Comparison of ENCODE assay signal across 17 cellular contexts in the genomic region with DNA sequence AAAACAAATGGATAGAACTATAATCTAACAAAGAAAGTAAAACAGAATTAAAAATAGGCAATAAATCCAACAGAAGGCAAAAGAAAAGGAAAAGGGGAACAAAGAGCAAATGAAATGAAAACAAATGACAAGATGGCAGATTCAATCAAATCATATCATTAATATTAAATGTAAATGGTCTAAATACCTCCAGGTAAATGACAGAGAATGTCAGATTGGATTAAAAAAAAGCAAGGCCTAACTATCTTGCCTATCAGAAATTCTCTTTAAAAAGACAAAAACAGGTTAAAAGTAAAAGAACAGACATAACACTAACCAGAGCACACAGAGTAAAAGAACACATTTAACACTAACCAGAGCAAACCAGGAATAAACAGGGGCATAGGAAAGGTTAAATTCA.
DNase-seq lines count a peak whose midpoint lies in the region; ATAC-seq, FAIRE-seq and TF ChIP-seq lines count a peak whose summit lies in the region.
"Had no signal": no experiment of that assay in that cellular context is flagged by ENCODE, and none has a peak within 500 bp of the region (broad histone marks: within the 10 kb centered on the region; RNA-seq: fewer than 3 reads in every experiment).

No MANE protein-coding gene starts in this region.

- peak overlapping the region; percentile 30 for H3K27ac Mint-ChIP-seq in activated T-helper 2 cell treated with anti-CD3 and anti-CD28 coated beads, Interferon-gamma antibody, Interleukin-2, Interleukin-4, amounts not matched to agents 10 μg/mL and 5 μg/mL and 100 μg/mL, durations not matched to agents 14 hours and 24 hours and 36 hours
- H3K27ac Mint-ChIP-seq in type B pancreatic cell: peak overlapping the region; percentile 87
- H3K27ac Mint-ChIP-seq: CD14-positive monocyte, H9 had no signal

- in situ Hi-C loops in HepG2 (cut with HindIII; ENCODE audit: extremely low pct_ligation_motif_present, low pct_unique_long_range_greater_than_20kb): no loop called here

- H3K4me2 ChIP-seq in HepG2 (ENCODE audit: low read depth, low read length): peak overlapping the region; percentile 79
- H3K4me2 ChIP-seq: BLaER1 had no signal

- intact Hi-C loops in HepG2 (cut with micrococcal nuclease; ENCODE audit: unreplicated experiment): no loop called here
- intact Hi-C loops in right lobe of liver (cut with DNase I): no loop called here
- intact Hi-C loops in activated T-helper 2 cell treated with anti-CD3 and anti-CD28 coated beads, Interferon-gamma antibody, Interleukin-2, Interleukin-4, amounts not matched to agents 10 μg/mL and 5 μg/mL and 100 μg/mL, durations not matched to agents 14 hours and 24 hours and 36 hours (cut with micrococcal nuclease): no loop called here
- intact Hi-C loops in esophagus squamous epithelium (cut with DNase I): no loop called here

- peaks cover 55% of the 10 kb centered on the region for H3K9me3 Mint-ChIP-seq in activated T-helper 2 cell treated with anti-CD3 and anti-CD28 coated beads, Interferon-gamma antibody, Interleukin-2, Interleukin-4, amounts not matched to agents 10 μg/mL and 5 μg/mL and 100 μg/mL, durations not matched to agents 14 hours and 24 hours and 36 hours
- H3K9me3 Mint-ChIP-seq in type B pancreatic cell: peaks cover 12% of the 10 kb centered on the region

- TF ChIP-seq EP300 in HepG2 (IDR thresholded peaks at IDR 0.05; ENCODE audit: low read depth in 2 of 2, low read length in 2 of 2): no peak
- no peak for TF ChIP-seq EP300 in HepG2 (CRISPR knock-in tag; IDR thresholded peaks at IDR 0.05; ENCODE audit: borderline replicate concordance)

- no TSS peak for BruUV-seq in HepG2 (replicated peaks; lab: Mats Ljungman, UMichigan)

- H3K36me3 ChIP-seq in HepG2 (replicated peaks in 1 of 2; ENCODE audit: control insufficient read depth in 1 of 2, insufficient read depth in 2 of 2, low read length in 2 of 2) (no peaks in the 10 kb centered on the region), right lobe of liver (no peaks in the 10 kb centered on the region), esophagus squamous epithelium (no peaks in the 10 kb centered on the region)
- H3K36me3 ChIP-seq: BLaER1 had no signal

- H3K4me1 Mint-ChIP-seq in activated T-helper 2 cell treated with anti-CD3 and anti-CD28 coated beads, Interferon-gamma antibody, Interleukin-2, Interleukin-4, amounts not matched to agents 10 μg/mL and 5 μg/mL and 100 μg/mL, durations not matched to agents 14 hours and 24 hours and 36 hours (ENCODE audit: low read depth): peaks cover 14% of the 10 kb centered on the region
- H3K4me1 Mint-ChIP-seq in type B pancreatic cell (ENCODE audit: unreplicated experiment): no peaks in the 10 kb centered on the region
- H3K4me1 Mint-ChIP-seq: CD14-positive monocyte; CD4-positive, alpha-beta memory T cell had no signal

- no peaks in the 10 kb centered on the region for H4K20me1 ChIP-seq in HepG2 (ENCODE audit: insufficient read depth, low read length)
- H4K20me1 ChIP-seq: BLaER1 had no signal

- no peak for TF ChIP-seq POLR2A in HepG2 (IDR thresholded peaks at IDR 0.05; ENCODE audit: insufficient read depth in 1 of 2, low read depth in 2 of 2, low read length in 2 of 2)
- TF ChIP-seq POLR2A in right lobe of liver (IDR thresholded peaks at IDR 0.05): no peak
- no peak for TF ChIP-seq POLR2A in esophagus squamous epithelium (IDR thresholded peaks at IDR 0.05)

- peaks cover 62% of the 10 kb centered on the region for H3K4me1 ChIP-seq in HepG2 (ENCODE audit: insufficient read depth, low read length)
- no peaks in the 10 kb centered on the region for H3K4me1 ChIP-seq in right lobe of liver
- peaks cover 0 to 19% (median 0%) of the 10 kb centered on the region in 3 donors for H3K4me1 ChIP-seq in esophagus squamous epithelium

- no peak for FAIRE-seq in HepG2 (lab: Jason Lieb, UNC)
- FAIRE-seq: H1 had no signal

- peak overlapping the region; percentile 65 for H3K4me3 Mint-ChIP-seq in activated T-helper 2 cell treated with anti-CD3 and anti-CD28 coated beads, Interferon-gamma antibody, Interleukin-2, Interleukin-4, amounts not matched to agents 10 μg/mL and 5 μg/mL and 100 μg/mL, durations not matched to agents 14 hours and 24 hours and 36 hours (ENCODE audit: low read depth)
- peak overlapping the region; percentile 8 for H3K4me3 Mint-ChIP-seq in type B pancreatic cell
- H3K4me3 Mint-ChIP-seq: CD14-positive monocyte; CD4-positive, alpha-beta memory T cell; H9 had no signal

- H3K79me2 ChIP-seq in HepG2 (ENCODE audit: insufficient read depth, low read length): peaks cover 26% of the 10 kb centered on the region

- DNase-seq in HepG2 (ENCODE audit: low spot score) (no peak), right lobe of liver (no peak), esophagus squamous epithelium (lab: John Stamatoyannopoulos, UW) (no peak), type B pancreatic cell (ENCODE audit: extremely low spot score, unreplicated experiment) (no peak), cerebellar nuclear complex (lab: John Stamatoyannopoulos, UW) (no peak)
- no peak for DNase-seq in activated T-helper 2 cell treated with anti-CD3 and anti-CD28 coated beads, Interferon-gamma antibody, Interleukin-2, Interleukin-4, amounts not matched to agents 10 μg/mL and 5 μg/mL and 100 μg/mL, durations not matched to agents 14 hours and 24 hours and 36 hours (ENCODE audit: low spot score)
- no peak for DNase-seq in activated naive CD4-positive, alpha-beta T cell (lab: John Stamatoyannopoulos, UW)
- DNase-seq: Calu3; CD4-positive, alpha-beta memory T cell; DMS79 treated with DMSO at 0.1 percent for 48 hours; GF-D8; H9 had no signal

- CTCF ChIA-PET in HepG2 (lab: Yijun Ruan, JAX; ENCODE audit: low intra/inter-chr PET ratio, low total read pairs): no interaction called here

- H3K9ac ChIP-seq in HepG2 (ENCODE audit: insufficient read depth, low read depth, low read length): peak overlapping the region; percentile 60
- H3K9ac ChIP-seq: BLaER1 had no signal

- H3K27me3 Mint-ChIP-seq in activated T-helper 2 cell treated with anti-CD3 and anti-CD28 coated beads, Interferon-gamma antibody, Interleukin-2, Interleukin-4, amounts not matched to agents 10 μg/mL and 5 μg/mL and 100 μg/mL, durations not matched to agents 14 hours and 24 hours and 36 hours (ENCODE audit: low read depth): no peaks in the 10 kb centered on the region
- H3K27me3 Mint-ChIP-seq in type B pancreatic cell: no peaks in the 10 kb centered on the region

- H3K4me3 ChIP-seq in HepG2 (replicated peaks in 1 of 3; ENCODE audit: insufficient read depth in 1 of 3, low read depth in 2 of 3, low read length in 3 of 3): peak overlapping the region; percentile 23 to 54 (median 32); a peak in 5 of 6 replicates
- H3K4me3 ChIP-seq in right lobe of liver: no peak overlapping the region
- H3K4me3 ChIP-seq in esophagus squamous epithelium: peak overlapping the region in 2 of 4 donors; percentile 5 to 9
- H3K4me3 ChIP-seq: BLaER1 had no signal

- H3K9me3 ChIP-seq in HepG2 (ENCODE audit: low read length) (peaks cover 16% of the 10 kb centered on the region), right lobe of liver (no peaks in the 10 kb centered on the region), esophagus squamous epithelium (peaks cover 0 to 18% (median 17%) of the 10 kb centered on the region in 3 donors)

- H3K27me3 ChIP-seq in HepG2 (ENCODE audit: control insufficient read depth in 1 of 2, insufficient read depth in 2 of 2, low read length in 2 of 2): no peaks in the 10 kb centered on the region
- no peaks in the 10 kb centered on the region for H3K27me3 ChIP-seq in right lobe of liver
- no peaks in the 10 kb centered on the region for H3K27me3 ChIP-seq in esophagus squamous epithelium
- H3K27me3 ChIP-seq: BLaER1 had no signal

- peak overlapping the region; percentile 61 for H2AFZ ChIP-seq in HepG2 (ENCODE audit: low read length)

- POLR2A ChIA-PET in HepG2 (lab: Yijun Ruan, JAX): interaction anchor here (1.2 kb wide), 2 partner anchors 8 to 19 kb away, joined by 7 to 10 read pairs; no protein-coding TSS in a partner anchor

- H3K36me3 Mint-ChIP-seq in activated T-helper 2 cell treated with anti-CD3 and anti-CD28 coated beads, Interferon-gamma antibody, Interleukin-2, Interleukin-4, amounts not matched to agents 10 μg/mL and 5 μg/mL and 100 μg/mL, durations not matched to agents 14 hours and 24 hours and 36 hours (ENCODE audit: low read depth): peaks cover 56% of the 10 kb centered on the region
- H3K36me3 Mint-ChIP-seq in type B pancreatic cell: peaks cover 9% of the 10 kb centered on the region

- ATAC-seq in HepG2 (no peak), right lobe of liver (no peak), HG02610 (IDR thresholded peaks at IDR 0.05; ENCODE audit: unreplicated experiment) (no peak)

- H3K27ac ChIP-seq in HepG2 (ENCODE audit: extremely low read length, insufficient read depth, low read length) (peak overlapping the region; percentile 66), right lobe of liver (no peak overlapping the region), esophagus squamous epithelium (peak overlapping the region in 3 of 4 donors; percentile 10 to 63 (median 52))
- H3K27ac ChIP-seq: 22Rv1, BLaER1 had no signal

- no peak for TF ChIP-seq RAD21 in HepG2 (CRISPR knock-in tag; IDR thresholded peaks at IDR 0.05)

- TF ChIP-seq CTCF in HepG2 (CRISPR knock-in tag; IDR thresholded peaks at IDR 0.05) (no peak), right lobe of liver (IDR thresholded peaks at IDR 0.05) (no peak), esophagus squamous epithelium (IDR thresholded peaks at IDR 0.05) (no peak), type B pancreatic cell (conservative IDR thresholded peaks at IDR 0.05) (no peak)

TF ChIP-seq in HepG2, 621 proteins besides CTCF, POLR2A, EP300 and RAD21 (continues in another document):
- TF ChIP-seq ZNF20 (CRISPR knock-in tag; IDR thresholded peaks at IDR 0.05) (no peak), ZNF337 (CRISPR knock-in tag; IDR thresholded peaks at IDR 0.05; ENCODE audit: borderline replicate concordance, low read depth) (0 out of 2 replicates have a peak, but pooled peaks have one; percentile 2), JUND (CRISPR knock-in tag; IDR thresholded peaks at IDR 0.05) (no peak), MED1 (CRISPR knock-in tag; IDR thresholded peaks at IDR 0.05) (no peak), ZNF678 (CRISPR knock-in tag; IDR thresholded peaks at IDR 0.05) (no peak), YEATS4 (CRISPR knock-in tag; IDR thresholded peaks at IDR 0.05; ENCODE audit: borderline replicate concordance) (no peak)

Comparison
In these comparisons a context has a peak if more than half of its experiments do, and no peak if none do; other contexts are left out.
1. H3K27ac ChIP-seq: peak in HepG2 (single experiment) and esophagus squamous epithelium (3 of 4); none in right lobe of liver (0 of 3).
2. H3K4me3 ChIP-seq: peak in HepG2 (3 of 3); none in right lobe of liver (0 of 3).